In the genomic region with DNA sequence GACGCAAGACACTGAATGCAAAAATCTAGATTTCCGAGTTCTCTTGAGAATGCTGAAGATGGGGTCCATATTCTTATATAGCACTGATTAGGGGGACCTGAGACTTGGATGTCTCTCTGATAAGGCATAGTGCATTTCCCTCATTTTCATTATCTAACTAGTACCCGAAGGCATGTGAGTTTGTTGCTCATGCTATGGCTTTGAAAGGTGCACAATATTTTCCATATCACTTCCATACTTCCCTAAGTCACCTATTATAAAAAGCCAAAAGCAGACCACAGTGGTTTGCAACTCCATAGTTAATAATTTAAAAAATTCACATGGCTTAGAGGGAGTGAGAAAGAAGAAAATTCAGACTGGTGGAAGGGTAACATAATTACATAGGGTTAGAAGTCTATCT, we compare ENCODE assay signal across 17 cellular contexts. TPM values are rescaled to one million over a fixed set of nuclear protein-coding genes. Genes with fewer than 3 reads are reported as not detected.
DNase-seq lines count a peak whose midpoint lies in the region; ATAC-seq and TF ChIP-seq lines count a peak whose summit lies in the region.
"Had no signal": no experiment of that assay in that cellular context is flagged by ENCODE, and none has a peak within 500 bp of the region (broad histone marks: within the 10 kb centered on the region; RNA-seq: fewer than 3 reads in every experiment).

No MANE protein-coding gene starts in this region.

- no peak overlapping the region for H2BK5ac ChIP-seq in mesenchymal stem cell (ENCODE audit: low read depth, low read length, poor library complexity, severe bottlenecking)

- H2AK5ac ChIP-seq in mesenchymal stem cell (ENCODE audit: low read length, severe bottlenecking): no peak overlapping the region

- intact Hi-C loops in HCT116 (cut with micrococcal nuclease): no loop called here

- H3K4me2 ChIP-seq in BLaER1 treated with 17β-estradiol and CSF1 and Interleukin-3, amounts not matched to agents 10 nM and 100 nM: peak overlapping the region; percentile 72 to 95 (median 89); a peak in 21 of 22 replicates
- H3K4me2 ChIP-seq in HCT116 (ENCODE audit: low read length): peak overlapping the region; percentile 70
- no peak overlapping the region for H3K4me2 ChIP-seq in mesenchymal stem cell (ENCODE audit: low read length, poor library complexity, severe bottlenecking)

- no peak overlapping the region for H2BK12ac ChIP-seq in mesenchymal stem cell (ENCODE audit: low read length in 2 of 2)

- H3K4me1 ChIP-seq in BLaER1 treated with 17β-estradiol and CSF1 and Interleukin-3, amounts not matched to agents 10 nM and 100 nM: peaks cover 22 to 38% (median 29%) of the 10 kb centered on the region in 10 experiments
- peaks cover 10 to 21% of the 10 kb centered on the region in 2 experiments for H3K4me1 ChIP-seq in HCT116 (ENCODE audit: control insufficient read depth in 1 of 2, insufficient read depth in 2 of 2, low read length in 2 of 2)
- peaks cover 4% of the 10 kb centered on the region for H3K4me1 ChIP-seq in mesenchymal stem cell (ENCODE audit: control insufficient read depth, insufficient read depth, low read depth, low read length)
- H3K4me1 ChIP-seq in right atrium auricular region: peaks cover 0 to 7% of the 10 kb centered on the region in 2 donors
- H3K4me1 ChIP-seq: prostate gland had no signal

- H3K79me1 ChIP-seq in mesenchymal stem cell (replicated peaks; ENCODE audit: low read length, poor library complexity, severe bottlenecking): peaks cover 3% of the 10 kb centered on the region

- in situ Hi-C loops in ACHN (cut with HindIII; ENCODE audit: low pct_ligation_motif_present, low pct_unique_long_range_greater_than_20kb, low sequenced_read_pairs): no loop called here

- H3K27me3 Mint-ChIP-seq in activated naive CD8-positive, alpha-beta T cell: no peaks in the 10 kb centered on the region

- H3K14ac ChIP-seq in mesenchymal stem cell (ENCODE audit: low read length in 2 of 2): no peak overlapping the region

- peak overlapping the region in 4 of 10 experiments; percentile 78 to 97 (median 93); a peak in 5 of 20 replicates for H3K4me3 ChIP-seq in BLaER1 treated with 17β-estradiol and CSF1 and Interleukin-3, amounts not matched to agents 10 nM and 100 nM
- H3K4me3 ChIP-seq in HCT116 (replicated peaks in 1 of 2; ENCODE audit: low read depth in 1 of 2, low read length in 2 of 2) (no peak overlapping the region), mesenchymal stem cell (ENCODE audit: insufficient read depth in 1 of 2, low read depth in 1 of 2, low read length in 2 of 2) (peak overlapping the region in 1 of 2 experiments; percentile 99), right atrium auricular region (no peak overlapping the region)
- H3K4me3 ChIP-seq: prostate gland had no signal

- no peak overlapping the region for H3K4ac ChIP-seq in mesenchymal stem cell (ENCODE audit: low read depth in 1 of 2, low read length in 2 of 2)

- no peak overlapping the region for H3K18ac ChIP-seq in mesenchymal stem cell (ENCODE audit: low read depth in 1 of 2, low read length in 2 of 2)

- no peaks in the 10 kb centered on the region for H3K9me3 Mint-ChIP-seq in activated naive CD8-positive, alpha-beta T cell (ENCODE audit: low read depth)

- DNase-seq in HCT116 (ENCODE audit: low read depth, low spot score) (no peak), mesenchymal stem cell (no peak), ACHN (no peak), RPMI8226 (no peak), right atrium auricular region (ENCODE audit: low spot score) (no peak)
- DNase-seq: activated CD4-positive, alpha-beta T cell treated with anti-CD3 and anti-CD28 coated beads, Interleukin-2, amount 50 U/mL, for 1 hour; amygdala; left lung; NCI-H1092; NCI-H524 treated with DMSO at 0.1 percent for 48 hours; stomach had no signal

- peaks cover 6% of the 10 kb centered on the region for H3K36me3 Mint-ChIP-seq in activated naive CD8-positive, alpha-beta T cell

- H2AFZ ChIP-seq in HCT116 (ENCODE audit: low read depth, low read length, poor library complexity, severe bottlenecking) (no peak overlapping the region), mesenchymal stem cell (ENCODE audit: low read depth, low read length) (no peak overlapping the region)

- no peak for ATAC-seq in HCT116
- no peak for ATAC-seq in GM21576 (IDR thresholded peaks at IDR 0.05; ENCODE audit: unreplicated experiment)
- ATAC-seq: left lung had no signal

- H3K9ac ChIP-seq in BLaER1 treated with 17β-estradiol and CSF1 and Interleukin-3, amounts not matched to agents 10 nM and 100 nM: peak overlapping the region in 6 of 11 experiments; percentile 14 to 92 (median 90); a peak in 7 of 22 replicates
- H3K9ac ChIP-seq in HCT116 (ENCODE audit: low read length): peak overlapping the region; percentile 69
- H3K9ac ChIP-seq in mesenchymal stem cell (ENCODE audit: low read length): peak overlapping the region; percentile 93

- H4K8ac ChIP-seq in mesenchymal stem cell (ENCODE audit: low read length): no peak overlapping the region

- BruUV-seq in HCT116 (replicated peaks; lab: Mats Ljungman, UMichigan): no TSS peak

- TF ChIP-seq CTCF in HCT116 (IDR thresholded peaks at IDR 0.05 in 2 of 3, conservative IDR thresholded peaks at IDR 0.05 in 1 of 3; ENCODE audit: borderline replicate concordance in 1 of 3, insufficient read depth in 1 of 3, low read depth in 2 of 3, low read length in 2 of 3) (no peak), right atrium auricular region (IDR thresholded peaks at IDR 0.05) (no peak)

- H2BK15ac ChIP-seq in mesenchymal stem cell (ENCODE audit: low read depth, poor library complexity, severe bottlenecking): no peak overlapping the region

- RAD21 ChIA-PET in HCT116 (lab: Charles Lee; ENCODE audit: low non-redundant PET in 1 of 2, low total read pairs in 2 of 2, uncharacterized antibody in 2 of 2, unreplicated experiment in 2 of 2): no interaction called here

- H3K9me2 ChIP-seq in HCT116 (ENCODE audit: insufficient read depth): no peaks in the 10 kb centered on the region

- POLR2A ChIA-PET in HCT116 (lab: Charles Lee): no interaction called here

- no peak overlapping the region for H3K23ac ChIP-seq in mesenchymal stem cell (ENCODE audit: low read length in 2 of 2)

- 90% methylated on average over 3 of the region's 3 CpGs for WGBS in mesenchymal stem cell

- TF ChIP-seq POLR2A in HCT116 (IDR thresholded peaks at IDR 0.05; ENCODE audit: borderline replicate concordance, extremely low read depth, insufficient read depth, insufficient read length): no peak

- peak overlapping the region; percentile 22 for H3K27ac Mint-ChIP-seq in activated naive CD8-positive, alpha-beta T cell

- peak overlapping the region; percentile 99 for H3K4me3 Mint-ChIP-seq in activated naive CD8-positive, alpha-beta T cell

- H3K27me3 ChIP-seq in BLaER1 treated with 17β-estradiol and CSF1 and Interleukin-3, amounts not matched to agents 10 nM and 100 nM: no peaks in the 10 kb centered on the region
- H3K27me3 ChIP-seq in HCT116 (ENCODE audit: insufficient read depth, low read length) (no peaks in the 10 kb centered on the region), mesenchymal stem cell (ENCODE audit: control insufficient read depth in 1 of 2, insufficient read depth in 1 of 2, low read length in 2 of 2) (no peaks in the 10 kb centered on the region), right atrium auricular region (no peaks in the 10 kb centered on the region)
- H3K27me3 ChIP-seq: left lung, stomach had no signal

- no peak for TF ChIP-seq RAD21 in HCT116 (IDR thresholded peaks at IDR 0.05; ENCODE audit: low read depth)

- H4K91ac ChIP-seq in mesenchymal stem cell (ENCODE audit: low read length): no peak overlapping the region

- no peak overlapping the region; a peak in 1 of 22 replicates for H3K27ac ChIP-seq in BLaER1 treated with 17β-estradiol and CSF1 and Interleukin-3, amounts not matched to agents 10 nM and 100 nM
- H3K27ac ChIP-seq in HCT116 (ENCODE audit: low read depth, low read length): no peak overlapping the region
- H3K27ac ChIP-seq in mesenchymal stem cell (ENCODE audit: low read length, poor library complexity, severe bottlenecking): no peak overlapping the region
- H3K27ac ChIP-seq in right atrium auricular region: no peak overlapping the region
- H3K27ac ChIP-seq: prostate gland had no signal

- H4K20me1 ChIP-seq in BLaER1 treated with 17β-estradiol and CSF1 and Interleukin-3, amounts not matched to agents 10 nM and 100 nM: peaks cover 0 to 43% (median 12%) of the 10 kb centered on the region in 11 experiments; a peak in 8 of 22 replicates
- H4K20me1 ChIP-seq in HCT116 (ENCODE audit: insufficient read depth): no peaks in the 10 kb centered on the region

- peaks cover 58% of the 10 kb centered on the region for H3K4me1 Mint-ChIP-seq in activated naive CD8-positive, alpha-beta T cell (ENCODE audit: low read depth)

- peaks cover 35% of the 10 kb centered on the region for H3K79me2 ChIP-seq in HCT116 (ENCODE audit: insufficient read depth, low read length)

- H3K9me3 ChIP-seq in BLaER1 treated with 17β-estradiol and CSF1 and Interleukin-3, amounts not matched to agents 10 nM and 100 nM (replicated peaks in 1 of 11): peaks cover 0 to 11% (median 8%) of the 10 kb centered on the region in 11 experiments; a peak in 8 of 22 replicates
- H3K9me3 ChIP-seq in HCT116 (ENCODE audit: control insufficient read depth in 1 of 2, insufficient read depth in 1 of 2, low read depth in 1 of 2, low read length in 2 of 2) (no peaks in the 10 kb centered on the region), mesenchymal stem cell (ENCODE audit: control insufficient read depth, low read length) (no peaks in the 10 kb centered on the region), right atrium auricular region (no peaks in the 10 kb centered on the region)
- H3K9me3 ChIP-seq: left lung, prostate gland, stomach had no signal

- no peak overlapping the region for H2BK120ac ChIP-seq in mesenchymal stem cell (ENCODE audit: low read depth, low read length)

- CTCF ChIA-PET in HCT116 (lab: Charles Lee): no interaction called here

- H3K36me3 ChIP-seq in BLaER1 treated with 17β-estradiol and CSF1 and Interleukin-3, amounts not matched to agents 10 nM and 100 nM: peaks cover 0 to 26% (median 12%) of the 10 kb centered on the region in 11 experiments; a peak in 16 of 22 replicates
- H3K36me3 ChIP-seq in HCT116 (ENCODE audit: control insufficient read depth in 1 of 2, insufficient read depth in 2 of 2, low read length in 2 of 2) (no peaks in the 10 kb centered on the region), mesenchymal stem cell (ENCODE audit: control insufficient read depth in 1 of 2, insufficient read depth in 2 of 2, low read depth in 1 of 2, low read length in 2 of 2) (peaks cover 0 to 3% of the 10 kb centered on the region in 2 experiments), right atrium auricular region (no peaks in the 10 kb centered on the region)
- H3K36me3 ChIP-seq: left lung, prostate gland, stomach had no signal

TF ChIP-seq in HCT116, 20 proteins besides CTCF, POLR2A, EP300 and RAD21 (continues in another document):
- no peak for TF ChIP-seq EZH2phosphoT487 (IDR thresholded peaks at IDR 0.05; ENCODE audit: borderline replicate concordance)

RNA-seq across cellular contexts. Expression of gene BTBD10, which starts 1.7 kb away (rescaled TPM):
- total RNA-seq in HCT116 (2021; ENCODE audit: unreplicated experiment) (17.0 TPM), right atrium auricular region (10 to 100 TPM; 26.1 to 28.0 TPM)
- 20.2 and 22.8 TPM in 2 replicates for polyA plus RNA-seq in HCT116 (2012)
- 19.5 TPM for polyA plus RNA-seq in mesenchymal stem cell (2013, experiment 1 of 2)
- polyA plus RNA-seq in mesenchymal stem cell (2013, experiment 2 of 2): 20.1 TPM

RNA-seq across cellular contexts. Expression of gene PTH, which starts 34.5 kb away (rescaled TPM):
- total RNA-seq in HCT116 (2021; ENCODE audit: unreplicated experiment): not detected
- polyA plus RNA-seq in HCT116 (2012): not detected in 2 replicates
- not detected for polyA plus RNA-seq in mesenchymal stem cell (2013, experiment 1 of 2)
- polyA plus RNA-seq in mesenchymal stem cell (2013, experiment 2 of 2): not detected
- not detected for total RNA-seq in right atrium auricular region
- total RNA-seq: dermis microvascular lymphatic vessel endothelial cell, glomerular endothelial cell, left lung, prostate gland had no signal
